In genomic region chr6:41602422-41602743, GRCh38 we compare ENCODE assay signal across 1 cellular context.
TF ChIP-seq lines count a peak whose summit lies in the region.

No MANE protein-coding gene starts in this region.

TF ChIP-seq in A549, 52 proteins besides CTCF, POLR2A, EP300 and RAD21 (continued from another document):
- TF ChIP-seq, protein P1, sequence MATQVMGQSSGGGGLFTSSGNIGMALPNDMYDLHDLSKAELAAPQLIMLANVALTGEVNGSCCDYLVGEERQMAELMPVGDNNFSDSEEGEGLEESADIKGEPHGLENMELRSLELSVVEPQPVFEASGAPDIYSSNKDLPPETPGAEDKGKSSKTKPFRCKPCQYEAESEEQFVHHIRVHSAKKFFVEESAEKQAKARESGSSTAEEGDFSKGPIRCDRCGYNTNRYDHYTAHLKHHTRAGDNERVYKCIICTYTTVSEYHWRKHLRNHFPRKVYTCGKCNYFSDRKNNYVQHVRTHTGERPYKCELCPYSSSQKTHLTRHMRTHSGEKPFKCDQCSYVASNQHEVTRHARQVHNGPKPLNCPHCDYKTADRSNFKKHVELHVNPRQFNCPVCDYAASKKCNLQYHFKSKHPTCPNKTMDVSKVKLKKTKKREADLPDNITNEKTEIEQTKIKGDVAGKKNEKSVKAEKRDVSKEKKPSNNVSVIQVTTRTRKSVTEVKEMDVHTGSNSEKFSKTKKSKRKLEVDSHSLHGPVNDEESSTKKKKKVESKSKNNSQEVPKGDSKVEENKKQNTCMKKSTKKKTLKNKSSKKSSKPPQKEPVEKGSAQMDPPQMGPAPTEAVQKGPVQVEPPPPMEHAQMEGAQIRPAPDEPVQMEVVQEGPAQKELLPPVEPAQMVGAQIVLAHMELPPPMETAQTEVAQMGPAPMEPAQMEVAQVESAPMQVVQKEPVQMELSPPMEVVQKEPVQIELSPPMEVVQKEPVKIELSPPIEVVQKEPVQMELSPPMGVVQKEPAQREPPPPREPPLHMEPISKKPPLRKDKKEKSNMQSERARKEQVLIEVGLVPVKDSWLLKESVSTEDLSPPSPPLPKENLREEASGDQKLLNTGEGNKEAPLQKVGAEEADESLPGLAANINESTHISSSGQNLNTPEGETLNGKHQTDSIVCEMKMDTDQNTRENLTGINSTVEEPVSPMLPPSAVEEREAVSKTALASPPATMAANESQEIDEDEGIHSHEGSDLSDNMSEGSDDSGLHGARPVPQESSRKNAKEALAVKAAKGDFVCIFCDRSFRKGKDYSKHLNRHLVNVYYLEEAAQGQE (IDR thresholded peaks at IDR 0.05): no peak
- no peak for TF ChIP-seq SMC3 (IDR thresholded peaks at IDR 0.05)
- TF ChIP-seq MYC (IDR thresholded peaks at IDR 0.05; ENCODE audit: borderline replicate concordance, low read length): no peak
- no peak for TF ChIP-seq CBX8 (IDR thresholded peaks at IDR 0.05)
- no peak for TF ChIP-seq ZSCAN20 (CRISPR knock-in tag; IDR thresholded peaks at IDR 0.05)
